In genomic region chr6:37396571-37397185, GRCh38 we compare ENCODE assay signal across 17 cellular contexts. TPM values are rescaled to one million over a fixed set of nuclear protein-coding genes. Genes with fewer than 3 reads are reported as not detected.
DNase-seq lines count a peak whose midpoint lies in the region; ATAC-seq, FAIRE-seq and TF ChIP-seq lines count a peak whose summit lies in the region.
"Had no signal": no experiment of that assay in that cellular context is flagged by ENCODE, and none has a peak within 500 bp of the region (broad histone marks: within the 10 kb centered on the region; RNA-seq: fewer than 3 reads in every experiment).

No MANE protein-coding gene starts in this region.

- H3K27me3 ChIP-seq in IMR-90 (ENCODE audit: control insufficient read depth, insufficient read depth, low read length) (peaks cover 15% of the 10 kb centered on the region), GM12878 (replicated peaks in 1 of 2; ENCODE audit: control insufficient read depth in 2 of 2, insufficient read depth in 2 of 2, low read length in 1 of 2) (no peaks in the 10 kb centered on the region), osteoblast (ENCODE audit: insufficient read depth, low read length) (peaks cover 9% of the 10 kb centered on the region), WERI-Rb-1 (ENCODE audit: insufficient read depth, low read depth, severe bottlenecking) (no peaks in the 10 kb centered on the region)
- H3K27me3 ChIP-seq: thyroid gland had no signal

- in situ Hi-C loops in IMR-90 (cut with MboI; ENCODE audit: low sequenced_read_pairs) (no loop called here), GM12878 (cut with MboI) (no loop called here)

- no peak overlapping the region for H3K23ac ChIP-seq in IMR-90 (ENCODE audit: low read depth, low read length)

- CTCF ChIA-PET in IMR-90 (lab: Yijun Ruan, JAX) (no interaction called here), GM12878 (lab: Yijun Ruan, JAX) (no interaction called here)

- H2AK5ac ChIP-seq in IMR-90 (ENCODE audit: low read depth, low read length): no peak overlapping the region

- POLR2A ChIA-PET in IMR-90 (lab: Charles Lee; ENCODE audit: unreplicated experiment): no interaction called here
- POLR2A ChIA-PET in GM12878 (lab: Charles Lee): interaction anchor here (0.6 to 1.5 kb wide), 2 partner anchors 13 to 207 kb away, joined by 3 to 5 read pairs; no protein-coding TSS in a partner anchor

- H2AK9ac ChIP-seq in IMR-90 (replicated peaks; ENCODE audit: low read depth, low read length, poor library complexity): peak overlapping the region; percentile 48

- H4K20me1 ChIP-seq in IMR-90 (ENCODE audit: insufficient read depth, low read length) (no peaks in the 10 kb centered on the region), GM12878 (ENCODE audit: control insufficient read depth, insufficient read depth) (no peaks in the 10 kb centered on the region), osteoblast (ENCODE audit: insufficient read depth, low read length) (peaks cover 2% of the 10 kb centered on the region)

- intact Hi-C loops in IMR-90 (cut with micrococcal nuclease) (no loop called here), GM12878 (cut with micrococcal nuclease; ENCODE audit: unreplicated experiment) (no loop called here)

- H3K9me3 ChIP-seq in IMR-90 (ENCODE audit: control insufficient read depth, insufficient read depth, low read length): no peaks in the 10 kb centered on the region
- no peaks in the 10 kb centered on the region for H3K9me3 ChIP-seq in GM12878 (replicated peaks; ENCODE audit: control insufficient read depth, insufficient read depth, low read length)
- no peaks in the 10 kb centered on the region for H3K9me3 ChIP-seq in osteoblast (ENCODE audit: low read depth, low read length)
- H3K9me3 ChIP-seq in WERI-Rb-1 (ENCODE audit: severe bottlenecking): no peaks in the 10 kb centered on the region
- H3K9me3 ChIP-seq: thyroid gland had no signal

- dilution Hi-C loops in IMR-90 (cut with HindIII; ENCODE audit: low sequenced_read_pairs, unreplicated experiment): no loop called here

- TF ChIP-seq RAD21 in IMR-90 (IDR thresholded peaks at IDR 0.05; ENCODE audit: low read length): no peak
- TF ChIP-seq RAD21 in GM12878 (IDR thresholded peaks at IDR 0.05; ENCODE audit: insufficient read depth, low read depth, low read length): no peak

- BruUV-seq in IMR-90 (replicated peaks; lab: Mats Ljungman, UMichigan) (no TSS peak), GM12878 (replicated peaks; lab: Mats Ljungman, UMichigan) (no TSS peak)

- H3K9me1 ChIP-seq in IMR-90 (ENCODE audit: insufficient read depth, low read length): no peaks in the 10 kb centered on the region

- H3K4me2 ChIP-seq in IMR-90 (ENCODE audit: low read depth, low read length): no peak overlapping the region
- no peak overlapping the region for H3K4me2 ChIP-seq in GM12878 (ENCODE audit: control insufficient read depth, insufficient read depth)
- no peak overlapping the region for H3K4me2 ChIP-seq in osteoblast (ENCODE audit: insufficient read depth, low read length)

- RAD21 ChIA-PET in GM12878 (lab: Charles Lee; ENCODE audit: unreplicated experiment): interaction anchor here (1.1 kb wide), 1 partner anchor 37 kb away, joined by 4 read pairs; no protein-coding TSS in a partner anchor

- H2AFZ ChIP-seq in IMR-90 (replicated peaks; ENCODE audit: low read length, poor library complexity) (no peak overlapping the region), GM12878 (ENCODE audit: control insufficient read depth, low read depth, low read length) (no peak overlapping the region), osteoblast (ENCODE audit: low read length) (no peak overlapping the region)

- H3K14ac ChIP-seq in IMR-90 (replicated peaks; ENCODE audit: low read depth, low read length): no peak overlapping the region

- no peak for TF ChIP-seq CTCF in IMR-90 (conservative IDR thresholded peaks at IDR 0.05; ENCODE audit: low read depth, low read length)
- no peak for TF ChIP-seq CTCF in GM12878 (IDR thresholded peaks at IDR 0.05 in 2 of 3, conservative IDR thresholded peaks at IDR 0.05 in 1 of 3; ENCODE audit: control insufficient read depth in 2 of 3, extremely low read depth in 1 of 3, insufficient read depth in 1 of 3, low read depth in 3 of 3, low read length in 3 of 3)
- TF ChIP-seq CTCF in osteoblast (IDR thresholded peaks at IDR 0.05; ENCODE audit: extremely low read depth, low read depth, low read length): no peak
- TF ChIP-seq CTCF in WERI-Rb-1 (IDR thresholded peaks at IDR 0.05; ENCODE audit: low read depth, low read length): no peak

- H3K18ac ChIP-seq in IMR-90 (ENCODE audit: low read depth, low read length): no peak overlapping the region

- TF ChIP-seq POLR2A in IMR-90 (IDR thresholded peaks at IDR 0.05; ENCODE audit: low read depth, low read length) (no peak), GM12878 (IDR thresholded peaks at IDR 0.05; ENCODE audit: low read depth, low read length) (no peak)

- H3K79me1 ChIP-seq in IMR-90 (ENCODE audit: low read depth in 1 of 2, low read length in 2 of 2): no peaks in the 10 kb centered on the region

- H4K8ac ChIP-seq in IMR-90 (ENCODE audit: low read depth in 2 of 2, low read length in 2 of 2): no peak overlapping the region

- no peak overlapping the region for H3K27ac ChIP-seq in IMR-90 (ENCODE audit: insufficient read depth, low read length)
- H3K27ac ChIP-seq in GM12878 (ENCODE audit: control insufficient read depth, insufficient read depth): no peak overlapping the region
- H3K27ac ChIP-seq in osteoblast (ENCODE audit: low read depth, low read length): peak overlapping the region; percentile 5
- H3K27ac ChIP-seq in WERI-Rb-1: no peak overlapping the region
- H3K27ac ChIP-seq: 22Rv1, thyroid gland had no signal

- H2BK120ac ChIP-seq in IMR-90 (ENCODE audit: low read depth, low read length): no peak overlapping the region

- no peak overlapping the region for H2BK5ac ChIP-seq in IMR-90 (ENCODE audit: low read depth, low read length, poor library complexity, severe bottlenecking)

- H2BK15ac ChIP-seq in IMR-90 (ENCODE audit: low read depth, low read length): no peak overlapping the region

- no peak overlapping the region for H2BK20ac ChIP-seq in IMR-90 (ENCODE audit: low read depth, low read length)

- FAIRE-seq in GM12878 (lab: Jason Lieb, UNC): no peak
- FAIRE-seq: frontal cortex had no signal

- no peak for TF ChIP-seq EP300 in GM12878 (IDR thresholded peaks at IDR 0.05; ENCODE audit: borderline replicate concordance in 1 of 2, control insufficient read depth in 1 of 2, low read depth in 2 of 2, low read length in 2 of 2)

- H3K4me1 ChIP-seq in IMR-90 (ENCODE audit: control insufficient read depth, insufficient read depth, low read length) (no peaks in the 10 kb centered on the region), GM12878 (ENCODE audit: control insufficient read depth, insufficient read depth, low read length) (no peaks in the 10 kb centered on the region), osteoblast (ENCODE audit: insufficient read depth, low read length) (peaks cover 9% of the 10 kb centered on the region)
- H3K4me1 ChIP-seq: thyroid gland had no signal

- H3K9ac ChIP-seq in IMR-90 (ENCODE audit: low read depth, low read length) (no peak overlapping the region), GM12878 (ENCODE audit: control insufficient read depth, insufficient read depth, low read length) (no peak overlapping the region)

- H3K79me2 ChIP-seq in GM12878 (ENCODE audit: control insufficient read depth, insufficient read depth, low read length) (no peaks in the 10 kb centered on the region), osteoblast (ENCODE audit: insufficient read depth, low read length) (no peaks in the 10 kb centered on the region)

- H4K5ac ChIP-seq in IMR-90 (ENCODE audit: low read depth, low read length): no peak overlapping the region

- H3K56ac ChIP-seq in IMR-90 (ENCODE audit: extremely low read depth, insufficient read depth, low read length): no peak overlapping the region

- no peak overlapping the region for H3K4ac ChIP-seq in IMR-90 (ENCODE audit: low read depth, low read length)

- H3K4me3 ChIP-seq in IMR-90 (ENCODE audit: insufficient read depth, low read depth, low read length): no peak overlapping the region
- H3K4me3 ChIP-seq in GM12878: no peak overlapping the region
- H3K4me3 ChIP-seq in osteoblast (ENCODE audit: insufficient read depth, low read length): no peak overlapping the region
- H3K4me3 ChIP-seq in WERI-Rb-1 (ENCODE audit: low read depth, low read length): no peak overlapping the region
- H3K4me3 ChIP-seq: thyroid gland had no signal

- H4K91ac ChIP-seq in IMR-90 (ENCODE audit: insufficient read depth, low read depth, low read length): no peak overlapping the region

- H3K36me3 ChIP-seq in IMR-90 (ENCODE audit: control insufficient read depth, insufficient read depth, low read length) (peaks cover 7% of the 10 kb centered on the region), GM12878 (ENCODE audit: control insufficient read depth in 2 of 2, insufficient read depth in 2 of 2, low read length in 1 of 2) (peaks cover 0 to 3% of the 10 kb centered on the region in 2 experiments; a peak in 1 of 4 replicates), osteoblast (ENCODE audit: insufficient read depth, low read length) (peaks cover 8% of the 10 kb centered on the region), WERI-Rb-1 (peaks cover 31% of the 10 kb centered on the region)

- 80% methylated on average over 1 of the region's 4 CpGs; no CpG with 5 or more reads in 1 of the 2 experiments for WGBS in IMR-90 (ENCODE audit: extremely low coverage in 2 of 2, insufficient read length in 1 of 2), 2 experiments
- WGBS in GM12878 (ENCODE audit: insufficient coverage, insufficient replicate concordance, low lambda C conversion rate, missing lambda C conversion rate): 91% methylated on average over 4 of the region's 4 CpGs

- DNase-seq in DMS 273 (lab: John Stamatoyannopoulos, UW; ENCODE audit: unreplicated experiment) (peak; percentile 35), DMS 273 treated with DMSO at 0.1 percent for 48 hours (lab: John Stamatoyannopoulos, UW) (no peak), IMR-90 (no peak), GM12878 (ENCODE audit: low read depth, low spot score) (no peak), osteoblast (ENCODE audit: insufficient read length, low spot score, missing footprints) (peak; percentile 77), WERI-Rb-1 (no peak), NCI-H2227 treated with DMSO at 0.1 percent for 48 hours (lab: John Stamatoyannopoulos, UW) (no peak)
- DNase-seq: activated CD4-positive, alpha-beta T cell treated with anti-CD3 and anti-CD28 coated beads for 4 hours; activated effector memory CD4-positive, alpha-beta T cell treated with Interleukin-2 at 50 U/mL for 16 hours; CD8-positive, alpha-beta T cell; NCI-H1436 treated with DMSO at 0.1 percent for 48 hours; stimulated activated CD4-positive, alpha-beta T cell treated with anti-CD3 and anti-CD28 coated beads, Interleukin-12 subunit alpha, Interleukin-12 subunit beta, amount 100 ng/mL, for 4 hours; SW 1271; thyroid gland had no signal

- ATAC-seq in IMR-90 (ENCODE audit: low read depth) (no peak), GM12878 (no peak), HG03280 (IDR thresholded peaks at IDR 0.05; ENCODE audit: unreplicated experiment) (no peak)
- ATAC-seq: CD8-positive, alpha-beta T cell had no signal

- SMC1A ChIA-PET in GM12878 (lab: Charles Lee; ENCODE audit: uncharacterized antibody, unreplicated experiment): interaction anchor here (1.3 kb wide), 1 partner anchor 32 kb away, joined by 3 read pairs; no protein-coding TSS in a partner anchor

RNA-seq across cellular contexts. Expression of gene CMTR1, which starts 36.3 kb away (rescaled TPM):
- total RNA-seq in IMR-90 (2012; rRNA removed) (30.1 and 32.5 TPM in 2 replicates), GM12878 (2014; rRNA removed) (46.2 and 53.1 TPM in 2 replicates), GM12878 (2014; rRNA removed; fragmentation: Illumina TruSeq; extraction: Trizol) (46.2 and 51.7 TPM in 2 replicates), GM12878 (2021) (55.9 and 56.6 TPM in 2 replicates), osteoblast (38.7 and 39.5 TPM in 2 replicates)
- polyA plus RNA-seq in IMR-90 (2012; rRNA removed) (17.4 and 22.6 TPM in 2 replicates), GM12878 (2011; rRNA removed) (67.0 and 67.8 TPM in 2 replicates), GM12878 (2014; fragmentation: Illumina TruSeq; extraction: Trizol) (57.5 and 59.1 TPM in 2 replicates), GM12878 (2014; fragmentation: Nextera tagmentation; extraction: Ambion mirVana) (1 to 10 TPM; 2.7 to 3.5 TPM), GM12878 (2014; rRNA removed) (43.3 and 52.8 TPM in 2 replicates), GM12878 (2016; fragmentation: Nextera tagmentation; extraction: Ambion mirVana) (10 to 100 TPM; 31.9 to 34.2 TPM)
- polyA plus RNA-seq in IMR-90 (2012; cell fraction: cytosol; rRNA removed): 9.6 and 10.1 TPM in 2 replicates
- 33.6 and 55.3 TPM in 2 replicates for polyA plus RNA-seq in IMR-90 (2012; cell fraction: nucleus; rRNA removed; ENCODE audit: low replicate concordance)
- 109 and 111 TPM in 2 replicates for total RNA-seq in GM12878 (2013; cell fraction: nucleolus; rRNA removed)
- 31.0 TPM for polyA plus RNA-seq in GM12878 (2011; ENCODE audit: low read depth)
- polyA plus RNA-seq in GM12878 (2011; cell fraction: cytosol; rRNA removed): 57.0 and 58.5 TPM in 2 replicates
- 116 and 125 TPM in 2 replicates for polyA plus RNA-seq in GM12878 (2011; cell fraction: nucleus; rRNA removed)
- polyA plus RNA-seq in GM12878 (2012): 44.7 and 48.1 TPM in 2 replicates
- 55.4 and 70.0 TPM in 2 replicates for polyA minus RNA-seq in GM12878 (2011; rRNA and poly(A)+ RNA removed)
- polyA minus RNA-seq in GM12878 (2011; cell fraction: cytosol; rRNA and poly(A)+ RNA removed): 17.1 and 22.4 TPM in 2 replicates
- 26.4 and 35.6 TPM in 2 replicates for polyA minus RNA-seq in GM12878 (2011; cell fraction: nucleus; rRNA and poly(A)+ RNA removed)

RNA-seq across cellular contexts. Expression of gene RNF8, which starts 42.9 kb away (rescaled TPM):
- 17.9 and 26.7 TPM in 2 replicates for total RNA-seq in IMR-90 (2012; rRNA removed)
- 14.6 and 16.5 TPM in 2 replicates for polyA plus RNA-seq in IMR-90 (2012; rRNA removed)
- 3.5 and 5.6 TPM in 2 replicates for polyA plus RNA-seq in IMR-90 (2012; cell fraction: cytosol; rRNA removed)
- polyA plus RNA-seq in IMR-90 (2012; cell fraction: nucleus; rRNA removed; ENCODE audit: low replicate concordance): 3.7 and 16.6 TPM in 2 replicates
- total RNA-seq in GM12878 (2013; cell fraction: nucleolus; rRNA removed): 33.3 and 35.6 TPM in 2 replicates
- 19.3 and 21.6 TPM in 2 replicates for total RNA-seq in GM12878 (2014; rRNA removed)
- total RNA-seq in GM12878 (2014; rRNA removed; fragmentation: Illumina TruSeq; extraction: Trizol): 25.1 and 30.0 TPM in 2 replicates
- total RNA-seq in GM12878 (2021): 19.2 and 20.7 TPM in 2 replicates
- 13.4 TPM for polyA plus RNA-seq in GM12878 (2011; ENCODE audit: low read depth)
- polyA plus RNA-seq in GM12878 (2011; rRNA removed): 27.1 and 30.4 TPM in 2 replicates
- polyA plus RNA-seq in GM12878 (2011; cell fraction: cytosol; rRNA removed): 13.4 and 14.5 TPM in 2 replicates
- polyA plus RNA-seq in GM12878 (2011; cell fraction: nucleus; rRNA removed): 21.7 and 28.3 TPM in 2 replicates
- 12.4 and 15.6 TPM in 2 replicates for polyA plus RNA-seq in GM12878 (2012)
- polyA plus RNA-seq in GM12878 (2014; fragmentation: Illumina TruSeq; extraction: Trizol): 25.2 and 35.6 TPM in 2 replicates
- polyA plus RNA-seq in GM12878 (2014; fragmentation: Nextera tagmentation; extraction: Ambion mirVana): 10 to 100 TPM in 1 of 2 experiments, 1 to 10 TPM in 1; 7.8 to 12.3 TPM
- polyA plus RNA-seq in GM12878 (2014; rRNA removed): 21.8 and 23.1 TPM in 2 replicates
- polyA plus RNA-seq in GM12878 (2016; fragmentation: Nextera tagmentation; extraction: Ambion mirVana): 10 to 100 TPM; 23.4 to 30.2 TPM
- 10.2 and 13.9 TPM in 2 replicates for polyA minus RNA-seq in GM12878 (2011; rRNA and poly(A)+ RNA removed)
- 6.1 and 6.5 TPM in 2 replicates for polyA minus RNA-seq in GM12878 (2011; cell fraction: cytosol; rRNA and poly(A)+ RNA removed)
- polyA minus RNA-seq in GM12878 (2011; cell fraction: nucleus; rRNA and poly(A)+ RNA removed): 12.6 and 15.0 TPM in 2 replicates
- 16.6 and 20.9 TPM in 2 replicates for total RNA-seq in osteoblast

Comparison
In these comparisons a context has a peak if more than half of its experiments do, and no peak if none do; other contexts are left out.
1. DNase-seq: peak in DMS 273 (single experiment) and osteoblast (single experiment); none in DMS 273 treated with DMSO at 0.1 percent for 48 hours (single experiment), IMR-90 (single experiment), GM12878 (single experiment), WERI-Rb-1 (single experiment) and NCI-H2227 treated with DMSO at 0.1 percent for 48 hours (single experiment).